Comparison of ENCODE assay signal across 8 cellular contexts in the genomic region with DNA sequence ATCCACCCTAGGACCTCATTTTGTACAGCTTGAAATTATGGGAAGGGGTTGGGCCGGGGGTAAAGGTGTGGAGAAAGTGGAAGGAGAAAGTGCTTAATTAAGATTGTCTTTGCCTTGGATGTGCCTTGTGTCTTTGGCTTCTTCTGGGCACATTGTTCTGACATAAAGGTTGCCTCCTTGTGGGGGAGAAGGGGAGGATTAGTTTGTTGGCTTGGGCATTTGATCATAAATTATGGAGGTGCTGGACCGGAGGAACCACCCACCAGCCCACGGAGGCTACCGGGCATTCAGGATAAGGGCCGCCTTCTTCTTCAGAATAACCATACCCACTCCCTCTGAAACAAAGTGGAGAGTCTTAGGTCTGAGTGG. TPM values are rescaled to one million over a fixed set of nuclear protein-coding genes. Genes with fewer than 3 reads are reported as not detected.
DNase-seq lines count a peak whose midpoint lies in the region; ATAC-seq and TF ChIP-seq lines count a peak whose summit lies in the region.

No MANE protein-coding gene starts in this region.

- peaks cover 15% of the 10 kb centered on the region for H3K27me3 Mint-ChIP-seq in activated CD8-positive, alpha-beta memory T cell treated with anti-CD3 and anti-CD28 coated beads, Interleukin-2, amount 10 ng/mL, durations not matched to agents 7 days and 5 days
- no peaks in the 10 kb centered on the region for H3K27me3 Mint-ChIP-seq in MCF 10A (ENCODE audit: insufficient read depth, unreplicated experiment)

- no peak for ATAC-seq in activated CD8-positive, alpha-beta memory T cell treated with anti-CD3 and anti-CD28 coated beads, Interleukin-2, amount 10 ng/mL, durations not matched to agents 7 days and 5 days
- ATAC-seq in left lung (no peak), GM18907 (IDR thresholded peaks at IDR 0.05; ENCODE audit: unreplicated experiment) (no peak)

- H3K36me3 ChIP-seq in left lung (peaks cover 0 to 27% of the 10 kb centered on the region in 2 donors), testis (ENCODE audit: low read depth, missing control alignments) (no peaks in the 10 kb centered on the region)

- H3K27me3 ChIP-seq in left lung = no peaks in the 10 kb centered on the region
- H3K27me3 ChIP-seq in testis = no peaks in the 10 kb centered on the region

- peaks cover 44% of the 10 kb centered on the region for H3K4me1 Mint-ChIP-seq in activated CD8-positive, alpha-beta memory T cell treated with anti-CD3 and anti-CD28 coated beads, Interleukin-2, amount 10 ng/mL, durations not matched to agents 7 days and 5 days
- peaks cover 11% of the 10 kb centered on the region for H3K4me1 Mint-ChIP-seq in MCF 10A (ENCODE audit: insufficient read depth, unreplicated experiment)

- no peak for DNase-seq in activated CD8-positive, alpha-beta memory T cell treated with anti-CD3 and anti-CD28 coated beads, Interleukin-2, amount 10 ng/mL, durations not matched to agents 7 days and 5 days
- no peak for DNase-seq in activated CD8-positive, alpha-beta memory T cell treated with anti-CD3 and anti-CD28 coated beads, Interleukin-2, amount 50 U/mL, for 4 hours
- DNase-seq in NCI-H226 (peak; percentile 47), MCF 10A (ENCODE audit: unreplicated experiment) (peak; percentile 44), left lung (no peak), testis (peak; percentile 48), NCI-H2029 treated with DMSO at 0.1 percent for 48 hours (lab: John Stamatoyannopoulos, UW) (no peak)

- H3K27ac Mint-ChIP-seq in activated CD8-positive, alpha-beta memory T cell treated with anti-CD3 and anti-CD28 coated beads, Interleukin-2, amount 10 ng/mL, durations not matched to agents 7 days and 5 days = peak overlapping the region; percentile 86
- peak overlapping the region; percentile 82 for H3K27ac Mint-ChIP-seq in MCF 10A (ENCODE audit: low read depth, unreplicated experiment)

- no peaks in the 10 kb centered on the region for H3K9me3 Mint-ChIP-seq in activated CD8-positive, alpha-beta memory T cell treated with anti-CD3 and anti-CD28 coated beads, Interleukin-2, amount 10 ng/mL, durations not matched to agents 7 days and 5 days (ENCODE audit: low read depth)
- no peaks in the 10 kb centered on the region for H3K9me3 Mint-ChIP-seq in MCF 10A (ENCODE audit: unreplicated experiment)

- TF ChIP-seq CTCF in MCF 10A (IDR thresholded peaks at IDR 0.05; ENCODE audit: unreplicated experiment) (no peak), left lung (IDR thresholded peaks at IDR 0.05) (no peak), testis (IDR thresholded peaks at IDR 0.05) (no peak)

- peak overlapping the region; percentile 100 for H3K4me3 Mint-ChIP-seq in activated CD8-positive, alpha-beta memory T cell treated with anti-CD3 and anti-CD28 coated beads, Interleukin-2, amount 10 ng/mL, durations not matched to agents 7 days and 5 days
- H3K4me3 Mint-ChIP-seq in MCF 10A (ENCODE audit: unreplicated experiment) = peak overlapping the region; percentile 96

- H3K9me3 ChIP-seq in left lung (no peaks in the 10 kb centered on the region), testis (no peaks in the 10 kb centered on the region)

- H3K4me1 ChIP-seq in left lung (peaks cover 6 to 38% of the 10 kb centered on the region in 2 donors), testis (peaks cover 10% of the 10 kb centered on the region)

- peaks cover 35% of the 10 kb centered on the region for H3K36me3 Mint-ChIP-seq in activated CD8-positive, alpha-beta memory T cell treated with anti-CD3 and anti-CD28 coated beads, Interleukin-2, amount 10 ng/mL, durations not matched to agents 7 days and 5 days
- peaks cover 45% of the 10 kb centered on the region for H3K36me3 Mint-ChIP-seq in MCF 10A (ENCODE audit: insufficient read depth, unreplicated experiment)

- 7 to 11% methylated on average over 5 of the region's 5 CpGs for WGBS in testis, 2 donors

- intact Hi-C loops in MCF 10A (cut with micrococcal nuclease) = no loop called here
- intact Hi-C loops in left lung (cut with DNase I) = no loop called here
- intact Hi-C loops in testis (cut with DNase I; ENCODE audit: low total_unique reads) = no loop called here

- BruUV-seq in MCF 10A (replicated peaks; lab: Mats Ljungman, UMichigan) = TSS peak; percentile 51

- CTCF ChIA-PET in activated CD8-positive, alpha-beta memory T cell treated with anti-CD3 and anti-CD28 coated beads, Interleukin-2, amount 10 ng/mL, durations not matched to agents 7 days and 5 days (lab: Charles Lee) = interaction anchor here (0.7 to 3.0 kb wide), 14 partner anchors 11 to 354 kb away, joined by 3 to 29 read pairs (median 3); partner anchors contain the start of genes APOA5, PCSK7, RNF214 and SIDT2
- CTCF ChIA-PET in MCF 10A (lab: Yijun Ruan, JAX) = interaction anchor here (0.6 to 1.7 kb wide), 7 partner anchors 11 to 402 kb away, joined by 3 to 6 read pairs (median 3); partner anchors contain the start of gene SIDT2

- POLR2A ChIA-PET in MCF 10A (lab: Yijun Ruan, JAX) = interaction anchor here (0.6 to 6.2 kb wide), 21 partner anchors 10 to 373 kb away, joined by 3 to 83 read pairs (median 7); partner anchors contain the start of genes BUD13, CEP164, PCSK7 and RNF214

- no peak for TF ChIP-seq POLR2A in testis (IDR thresholded peaks at IDR 0.05)

- peak overlapping the region; percentile 90 to 91 for H3K27ac ChIP-seq in left lung
- peak overlapping the region; percentile 84 to 92 for H3K27ac ChIP-seq in testis

- H3K4me3 ChIP-seq in left lung = peak overlapping the region; percentile 97
- peak overlapping the region; percentile 93 to 97 for H3K4me3 ChIP-seq in testis

RNA-seq across cellular contexts. Expression of gene PAFAH1B2, which starts 1.3 kb away (rescaled TPM):
- 10 to 100 TPM; 54.5 to 66.4 TPM for total RNA-seq in activated CD8-positive, alpha-beta memory T cell treated with anti-CD3 and anti-CD28 coated beads, Interleukin-2, amount 10 ng/mL, durations not matched to agents 7 days and 5 days
- 146 and 174 TPM in 2 replicates for total RNA-seq in MCF 10A (2022)
- total RNA-seq in left lung = 10 to 100 TPM; 78.1 to 82.3 TPM
- total RNA-seq in testis = 100 to 1,000 TPM; 150 to 156 TPM
- 66.5 TPM for polyA plus RNA-seq in testis (ENCODE audit: insufficient read depth, low read depth, low replicate concordance)

RNA-seq across cellular contexts. Expression of gene SIDT2, which starts 33.2 kb away (rescaled TPM):
- total RNA-seq in activated CD8-positive, alpha-beta memory T cell treated with anti-CD3 and anti-CD28 coated beads, Interleukin-2, amount 10 ng/mL, durations not matched to agents 7 days and 5 days = 10 to 100 TPM; 18.9 to 21.3 TPM
- 17.5 and 18.4 TPM in 2 replicates for total RNA-seq in MCF 10A (2022)
- total RNA-seq in left lung = 100 to 1,000 TPM in 1 of 2 donors, 10 to 100 TPM in 1; 66.1 to 112 TPM
- total RNA-seq in testis = 100 to 1,000 TPM in 1 of 2 donors, 10 to 100 TPM in 1; 93.8 to 129 TPM
- 69.5 TPM for polyA plus RNA-seq in testis (ENCODE audit: insufficient read depth, low read depth, low replicate concordance)

RNA-seq across cellular contexts. Expression of gene SIK3, which starts 47.1 kb away (rescaled TPM):
- total RNA-seq in activated CD8-positive, alpha-beta memory T cell treated with anti-CD3 and anti-CD28 coated beads, Interleukin-2, amount 10 ng/mL, durations not matched to agents 7 days and 5 days = 10 to 100 TPM; 31.0 to 38.3 TPM
- 33.3 and 36.5 TPM in 2 replicates for total RNA-seq in MCF 10A (2022)
- total RNA-seq in left lung = 10 to 100 TPM; 28.0 to 49.6 TPM
- total RNA-seq in testis = 100 to 1,000 TPM; 123 to 125 TPM
- 112 TPM for polyA plus RNA-seq in testis (ENCODE audit: insufficient read depth, low read depth, low replicate concordance)

RNA-seq across cellular contexts. Expression of gene TAGLN, which starts 53.8 kb away (rescaled TPM):
- total RNA-seq in activated CD8-positive, alpha-beta memory T cell treated with anti-CD3 and anti-CD28 coated beads, Interleukin-2, amount 10 ng/mL, durations not matched to agents 7 days and 5 days = 1 to 10 TPM; 2.3 to 2.7 TPM
- total RNA-seq in MCF 10A (2022) (18.0 and 45.4 TPM in 2 replicates), left lung (100 to 1,000 TPM; 505 to 763 TPM), testis (100 to 1,000 TPM; 167 to 187 TPM)
- polyA plus RNA-seq in testis (ENCODE audit: insufficient read depth, low read depth, low replicate concordance) = 800 TPM

Comparison
In these comparisons a context has a peak if more than half of its experiments do, and no peak if none do; other contexts are left out.
1. DNase-seq: peak in NCI-H226 (single experiment), MCF 10A (single experiment) and testis (single experiment); none in activated CD8-positive, alpha-beta memory T cell treated with anti-CD3 and anti-CD28 coated beads, Interleukin-2, amount 10 ng/mL, durations not matched to agents 7 days and 5 days (single experiment), activated CD8-positive, alpha-beta memory T cell treated with anti-CD3 and anti-CD28 coated beads, Interleukin-2, amount 50 U/mL, for 4 hours (single experiment), left lung (0 of 2) and NCI-H2029 treated with DMSO at 0.1 percent for 48 hours (single experiment).